ENCODE assay signal across 15 cellular contexts in genomic region chr7:12788591-12788990, GRCh38.
DNase-seq lines count a peak whose midpoint lies in the region; ATAC-seq and TF ChIP-seq lines count a peak whose summit lies in the region.
"Had no signal": no experiment of that assay in that cellular context is flagged by ENCODE, and none has a peak within 500 bp of the region (broad histone marks: within the 10 kb centered on the region; RNA-seq: fewer than 3 reads in every experiment).

No MANE protein-coding gene starts in this region.

- peak overlapping the region; percentile 64 for H3K27ac ChIP-seq in 22Rv1
- H3K27ac ChIP-seq: BLaER1 treated with 17β-estradiol and CSF1 and Interleukin-3, amounts not matched to agents 10 nM and 100 nM had no signal

- DNase-seq in activated CD4-positive, alpha-beta T cell treated with anti-CD3 and anti-CD28 coated beads for 36 hours: peak; percentile 22
- DNase-seq in activated CD4-positive, alpha-beta T cell treated with anti-CD3 and anti-CD28 coated beads, Interleukin-2, amount 10 ng/mL, durations not matched to agents 7 days and 5 days: no peak
- no peak for DNase-seq in activated T-cell treated with anti-CD3 and anti-CD28 coated beads, Interleukin-2, amount 50 U/mL, for 4 hours
- DNase-seq in activated T-cell treated with anti-CD3 and anti-CD28 coated beads for 4 hours (no peak), iPS-NIHi11 (ENCODE audit: low spot score) (no peak), G401 (ENCODE audit: low spot score) (no peak)
- DNase-seq: Calu3; CD8-positive, alpha-beta T cell; DMS79 treated with DMSO at 0.1 percent for 48 hours; H9 had no signal

- H3K36me3 Mint-ChIP-seq in activated CD4-positive, alpha-beta T cell treated with anti-CD3 and anti-CD28 coated beads for 36 hours (ENCODE audit: low read depth): no peaks in the 10 kb centered on the region
- H3K36me3 Mint-ChIP-seq in activated CD4-positive, alpha-beta T cell treated with anti-CD3 and anti-CD28 coated beads, Interleukin-2, amount 10 ng/mL, durations not matched to agents 7 days and 5 days (ENCODE audit: low read depth): no peaks in the 10 kb centered on the region
- no peaks in the 10 kb centered on the region for H3K36me3 Mint-ChIP-seq in activated T-cell treated with anti-CD3 and anti-CD28 coated beads, Interleukin-2, amount 50 U/mL, for 4 hours (ENCODE audit: insufficient read depth)
- H3K36me3 Mint-ChIP-seq in activated T-helper 17 cell treated with anti-CD3 and anti-CD28 coated beads, Interleukin-2, amount 50 U/mL, for 72 hours (ENCODE audit: low read depth): no peaks in the 10 kb centered on the region
- H3K36me3 Mint-ChIP-seq: CD8-positive, alpha-beta T cell had no signal

- H3K4me3 Mint-ChIP-seq in activated CD4-positive, alpha-beta T cell treated with anti-CD3 and anti-CD28 coated beads for 36 hours: no peak overlapping the region
- no peak overlapping the region for H3K4me3 Mint-ChIP-seq in activated CD4-positive, alpha-beta T cell treated with anti-CD3 and anti-CD28 coated beads, Interleukin-2, amount 10 ng/mL, durations not matched to agents 7 days and 5 days
- no peak overlapping the region for H3K4me3 Mint-ChIP-seq in activated T-cell treated with anti-CD3 and anti-CD28 coated beads, Interleukin-2, amount 50 U/mL, for 4 hours
- no peak overlapping the region for H3K4me3 Mint-ChIP-seq in activated T-helper 17 cell treated with anti-CD3 and anti-CD28 coated beads, Interleukin-2, amount 50 U/mL, for 72 hours
- H3K4me3 Mint-ChIP-seq: B cell; CD8-positive, alpha-beta T cell; H9 had no signal

- in situ Hi-C loops in G401 (cut with HindIII; ENCODE audit: low sequenced_read_pairs): no loop called here

- H3K27me3 Mint-ChIP-seq in activated CD4-positive, alpha-beta T cell treated with anti-CD3 and anti-CD28 coated beads for 36 hours: no peaks in the 10 kb centered on the region
- H3K27me3 Mint-ChIP-seq in activated CD4-positive, alpha-beta T cell treated with anti-CD3 and anti-CD28 coated beads, Interleukin-2, amount 10 ng/mL, durations not matched to agents 7 days and 5 days: no peaks in the 10 kb centered on the region
- H3K27me3 Mint-ChIP-seq in activated T-cell treated with anti-CD3 and anti-CD28 coated beads, Interleukin-2, amount 50 U/mL, for 4 hours (ENCODE audit: low read depth): no peaks in the 10 kb centered on the region
- no peaks in the 10 kb centered on the region for H3K27me3 Mint-ChIP-seq in activated T-helper 17 cell treated with anti-CD3 and anti-CD28 coated beads, Interleukin-2, amount 50 U/mL, for 72 hours
- H3K27me3 Mint-ChIP-seq: B cell had no signal

- H3K27ac Mint-ChIP-seq in activated CD4-positive, alpha-beta T cell treated with anti-CD3 and anti-CD28 coated beads for 36 hours: no peak overlapping the region
- no peak overlapping the region for H3K27ac Mint-ChIP-seq in activated CD4-positive, alpha-beta T cell treated with anti-CD3 and anti-CD28 coated beads, Interleukin-2, amount 10 ng/mL, durations not matched to agents 7 days and 5 days
- no peak overlapping the region for H3K27ac Mint-ChIP-seq in activated T-helper 17 cell treated with anti-CD3 and anti-CD28 coated beads, Interleukin-2, amount 50 U/mL, for 72 hours
- H3K27ac Mint-ChIP-seq: B cell; CD8-positive, alpha-beta T cell; H9 had no signal

- ATAC-seq in activated CD4-positive, alpha-beta T cell treated with anti-CD3 and anti-CD28 coated beads for 36 hours: peak; percentile 89
- peak; percentile 38 to 40 for ATAC-seq in activated T-cell treated with anti-CD3 and anti-CD28 coated beads, Interleukin-2, amount 50 U/mL, for 4 hours
- ATAC-seq in activated T-helper 17 cell treated with anti-CD3 and anti-CD28 coated beads, Interleukin-2, amount 50 U/mL, for 72 hours (replicated peaks): peak; percentile 95
- ATAC-seq: CD8-positive, alpha-beta T cell; GM12878 had no signal

- POLR2A ChIA-PET in activated CD4-positive, alpha-beta T cell treated with anti-CD3 and anti-CD28 coated beads for 36 hours (lab: Charles Lee): no interaction called here
- POLR2A ChIA-PET in activated CD4-positive, alpha-beta T cell treated with anti-CD3 and anti-CD28 coated beads, Interleukin-2, amount 10 ng/mL, durations not matched to agents 7 days and 5 days (lab: Charles Lee): no interaction called here

- no peaks in the 10 kb centered on the region for H3K4me1 Mint-ChIP-seq in activated CD4-positive, alpha-beta T cell treated with anti-CD3 and anti-CD28 coated beads for 36 hours
- H3K4me1 Mint-ChIP-seq in activated CD4-positive, alpha-beta T cell treated with anti-CD3 and anti-CD28 coated beads, Interleukin-2, amount 10 ng/mL, durations not matched to agents 7 days and 5 days: no peaks in the 10 kb centered on the region
- H3K4me1 Mint-ChIP-seq in activated T-cell treated with anti-CD3 and anti-CD28 coated beads, Interleukin-2, amount 50 U/mL, for 4 hours (ENCODE audit: low read depth): no peaks in the 10 kb centered on the region
- no peaks in the 10 kb centered on the region for H3K4me1 Mint-ChIP-seq in activated T-helper 17 cell treated with anti-CD3 and anti-CD28 coated beads, Interleukin-2, amount 50 U/mL, for 72 hours
- H3K4me1 Mint-ChIP-seq: B cell, H9 had no signal

- TF ChIP-seq CTCF in 22Rv1 (IDR thresholded peaks at IDR 0.05): no peak

- intact Hi-C loops in activated CD4-positive, alpha-beta T cell treated with anti-CD3 and anti-CD28 coated beads for 36 hours (cut with DNase I, micrococcal nuclease): no loop called here

- CTCF ChIA-PET in activated CD4-positive, alpha-beta T cell treated with anti-CD3 and anti-CD28 coated beads for 36 hours (lab: Charles Lee): no interaction called here
- CTCF ChIA-PET in activated CD4-positive, alpha-beta T cell treated with anti-CD3 and anti-CD28 coated beads, Interleukin-2, amount 10 ng/mL, durations not matched to agents 7 days and 5 days (lab: Charles Lee): interaction anchor here (1.2 kb wide), 1 partner anchor 133 kb away, joined by 3 read pairs; no protein-coding TSS in a partner anchor

- H3K9me3 Mint-ChIP-seq in activated CD4-positive, alpha-beta T cell treated with anti-CD3 and anti-CD28 coated beads for 36 hours (ENCODE audit: low read depth): no peaks in the 10 kb centered on the region
- H3K9me3 Mint-ChIP-seq in activated CD4-positive, alpha-beta T cell treated with anti-CD3 and anti-CD28 coated beads, Interleukin-2, amount 10 ng/mL, durations not matched to agents 7 days and 5 days: no peaks in the 10 kb centered on the region
- no peaks in the 10 kb centered on the region for H3K9me3 Mint-ChIP-seq in activated T-cell treated with anti-CD3 and anti-CD28 coated beads, Interleukin-2, amount 50 U/mL, for 4 hours
- no peaks in the 10 kb centered on the region for H3K9me3 Mint-ChIP-seq in activated T-helper 17 cell treated with anti-CD3 and anti-CD28 coated beads, Interleukin-2, amount 50 U/mL, for 72 hours
- H3K9me3 Mint-ChIP-seq: CD8-positive, alpha-beta T cell; H9 had no signal

Comparison
In these comparisons a context has a peak if more than half of its experiments do, and no peak if none do; other contexts are left out.
1. ATAC-seq: peak in every context shown above with its lines; median percentile 95 in activated T-helper 17 cell treated with anti-CD3 and anti-CD28 coated beads, Interleukin-2, amount 50 U/mL, for 72 hours; 89 in activated CD4-positive, alpha-beta T cell treated with anti-CD3 and anti-CD28 coated beads for 36 hours; 39 in activated T-cell treated with anti-CD3 and anti-CD28 coated beads, Interleukin-2, amount 50 U/mL, for 4 hours.